In the genomic region with DNA sequence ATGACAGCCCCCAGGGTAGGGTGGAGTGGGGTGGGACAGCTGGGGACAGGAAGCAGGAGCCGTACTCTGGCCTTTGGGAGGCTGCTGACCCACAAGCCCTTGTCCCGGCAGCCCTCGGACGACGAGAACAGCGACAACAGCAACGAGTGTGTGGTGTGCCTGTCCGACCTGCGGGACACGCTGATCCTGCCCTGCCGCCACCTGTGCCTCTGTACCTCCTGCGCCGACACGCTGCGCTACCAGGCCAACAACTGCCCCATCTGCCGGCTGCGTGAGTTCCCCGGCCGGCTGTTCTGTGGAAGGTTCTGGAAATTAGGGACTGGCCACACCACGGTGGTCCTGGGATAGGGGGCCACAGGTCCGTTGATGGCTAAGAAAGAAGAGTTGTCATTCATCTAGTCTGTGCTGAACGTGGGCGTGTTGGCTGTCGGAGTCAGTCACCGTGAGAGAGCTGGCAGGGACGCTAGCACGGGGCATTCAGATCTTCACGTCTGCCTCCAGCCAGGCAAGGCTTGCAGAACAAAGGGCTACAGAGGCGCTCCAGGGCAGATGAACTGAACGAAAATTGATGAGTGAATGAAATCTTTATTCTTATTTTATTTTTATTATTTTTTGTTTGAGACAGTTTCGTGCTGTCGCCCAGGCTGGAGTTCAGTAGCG, we compare ENCODE assay signal across 1 cellular context.
TF ChIP-seq lines count a peak whose summit lies in the region.

No MANE protein-coding gene starts in this region.

TF ChIP-seq in GM12878, 131 proteins besides CTCF, POLR2A, EP300 and RAD21:
- no peak for TF ChIP-seq EZH2 (IDR thresholded peaks at IDR 0.05; ENCODE audit: borderline replicate concordance, control insufficient read depth, low read depth, low read length)
- TF ChIP-seq SIN3A (IDR thresholded peaks at IDR 0.05; ENCODE audit: low read depth, low read length), result no peak
- TF ChIP-seq, protein P1, sequence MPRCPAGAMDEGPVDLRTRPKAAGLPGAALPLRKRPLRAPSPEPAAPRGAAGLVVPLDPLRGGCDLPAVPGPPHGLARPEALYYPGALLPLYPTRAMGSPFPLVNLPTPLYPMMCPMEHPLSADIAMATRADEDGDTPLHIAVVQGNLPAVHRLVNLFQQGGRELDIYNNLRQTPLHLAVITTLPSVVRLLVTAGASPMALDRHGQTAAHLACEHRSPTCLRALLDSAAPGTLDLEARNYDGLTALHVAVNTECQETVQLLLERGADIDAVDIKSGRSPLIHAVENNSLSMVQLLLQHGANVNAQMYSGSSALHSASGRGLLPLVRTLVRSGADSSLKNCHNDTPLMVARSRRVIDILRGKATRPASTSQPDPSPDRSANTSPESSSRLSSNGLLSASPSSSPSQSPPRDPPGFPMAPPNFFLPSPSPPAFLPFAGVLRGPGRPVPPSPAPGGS (IDR thresholded peaks at IDR 0.05; ENCODE audit: borderline replicate concordance, insufficient read depth, low read depth, low read length, poor library complexity, severe bottlenecking), result no peak
- TF ChIP-seq NBN (IDR thresholded peaks at IDR 0.05), result no peak
- TF ChIP-seq, protein P2, sequence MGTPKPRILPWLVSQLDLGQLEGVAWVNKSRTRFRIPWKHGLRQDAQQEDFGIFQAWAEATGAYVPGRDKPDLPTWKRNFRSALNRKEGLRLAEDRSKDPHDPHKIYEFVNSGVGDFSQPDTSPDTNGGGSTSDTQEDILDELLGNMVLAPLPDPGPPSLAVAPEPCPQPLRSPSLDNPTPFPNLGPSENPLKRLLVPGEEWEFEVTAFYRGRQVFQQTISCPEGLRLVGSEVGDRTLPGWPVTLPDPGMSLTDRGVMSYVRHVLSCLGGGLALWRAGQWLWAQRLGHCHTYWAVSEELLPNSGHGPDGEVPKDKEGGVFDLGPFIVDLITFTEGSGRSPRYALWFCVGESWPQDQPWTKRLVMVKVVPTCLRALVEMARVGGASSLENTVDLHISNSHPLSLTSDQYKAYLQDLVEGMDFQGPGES (IDR thresholded peaks at IDR 0.05), result no peak
- TF ChIP-seq, protein P3, sequence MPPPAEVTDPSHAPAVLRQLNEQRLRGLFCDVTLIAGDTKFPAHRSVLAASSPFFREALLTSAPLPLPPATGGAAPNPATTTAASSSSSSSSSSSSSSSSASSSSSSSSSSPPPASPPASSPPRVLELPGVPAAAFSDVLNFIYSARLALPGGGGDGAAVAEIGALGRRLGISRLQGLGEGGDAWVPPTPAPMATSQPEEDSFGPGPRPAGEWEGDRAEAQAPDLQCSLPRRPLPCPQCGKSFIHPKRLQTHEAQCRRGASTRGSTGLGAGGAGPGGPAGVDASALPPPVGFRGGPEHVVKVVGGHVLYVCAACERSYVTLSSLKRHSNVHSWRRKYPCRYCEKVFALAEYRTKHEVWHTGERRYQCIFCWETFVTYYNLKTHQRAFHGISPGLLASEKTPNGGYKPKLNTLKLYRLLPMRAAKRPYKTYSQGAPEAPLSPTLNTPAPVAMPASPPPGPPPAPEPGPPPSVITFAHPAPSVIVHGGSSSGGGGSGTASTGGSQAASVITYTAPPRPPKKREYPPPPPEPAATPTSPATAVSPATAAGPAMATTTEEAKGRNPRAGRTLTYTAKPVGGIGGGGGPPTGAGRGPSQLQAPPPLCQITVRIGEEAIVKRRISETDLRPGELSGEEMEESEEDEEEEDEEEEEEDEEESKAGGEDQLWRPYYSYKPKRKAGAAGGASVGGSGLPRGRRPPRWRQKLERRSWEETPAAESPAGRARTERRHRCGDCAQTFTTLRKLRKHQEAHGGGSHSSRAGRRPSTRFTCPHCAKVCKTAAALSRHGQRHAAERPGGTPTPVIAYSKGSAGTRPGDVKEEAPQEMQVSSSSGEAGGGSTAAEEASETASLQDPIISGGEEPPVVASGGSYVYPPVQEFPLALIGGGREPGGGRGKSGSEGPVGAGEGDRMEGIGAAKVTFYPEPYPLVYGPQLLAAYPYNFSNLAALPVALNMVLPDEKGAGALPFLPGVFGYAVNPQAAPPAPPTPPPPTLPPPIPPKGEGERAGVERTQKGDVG (CRISPR knock-in tag; IDR thresholded peaks at IDR 0.05), result no peak
- no peak for TF ChIP-seq RAD51 (IDR thresholded peaks at IDR 0.05)
- no peak for TF ChIP-seq ESRRA (IDR thresholded peaks at IDR 0.05; ENCODE audit: low read length)
- no peak for TF ChIP-seq SUZ12 (IDR thresholded peaks at IDR 0.05; ENCODE audit: unreplicated experiment)
- TF ChIP-seq ZBED1 (IDR thresholded peaks at IDR 0.05; ENCODE audit: borderline replicate concordance), result no peak
- TF ChIP-seq, protein P4, sequence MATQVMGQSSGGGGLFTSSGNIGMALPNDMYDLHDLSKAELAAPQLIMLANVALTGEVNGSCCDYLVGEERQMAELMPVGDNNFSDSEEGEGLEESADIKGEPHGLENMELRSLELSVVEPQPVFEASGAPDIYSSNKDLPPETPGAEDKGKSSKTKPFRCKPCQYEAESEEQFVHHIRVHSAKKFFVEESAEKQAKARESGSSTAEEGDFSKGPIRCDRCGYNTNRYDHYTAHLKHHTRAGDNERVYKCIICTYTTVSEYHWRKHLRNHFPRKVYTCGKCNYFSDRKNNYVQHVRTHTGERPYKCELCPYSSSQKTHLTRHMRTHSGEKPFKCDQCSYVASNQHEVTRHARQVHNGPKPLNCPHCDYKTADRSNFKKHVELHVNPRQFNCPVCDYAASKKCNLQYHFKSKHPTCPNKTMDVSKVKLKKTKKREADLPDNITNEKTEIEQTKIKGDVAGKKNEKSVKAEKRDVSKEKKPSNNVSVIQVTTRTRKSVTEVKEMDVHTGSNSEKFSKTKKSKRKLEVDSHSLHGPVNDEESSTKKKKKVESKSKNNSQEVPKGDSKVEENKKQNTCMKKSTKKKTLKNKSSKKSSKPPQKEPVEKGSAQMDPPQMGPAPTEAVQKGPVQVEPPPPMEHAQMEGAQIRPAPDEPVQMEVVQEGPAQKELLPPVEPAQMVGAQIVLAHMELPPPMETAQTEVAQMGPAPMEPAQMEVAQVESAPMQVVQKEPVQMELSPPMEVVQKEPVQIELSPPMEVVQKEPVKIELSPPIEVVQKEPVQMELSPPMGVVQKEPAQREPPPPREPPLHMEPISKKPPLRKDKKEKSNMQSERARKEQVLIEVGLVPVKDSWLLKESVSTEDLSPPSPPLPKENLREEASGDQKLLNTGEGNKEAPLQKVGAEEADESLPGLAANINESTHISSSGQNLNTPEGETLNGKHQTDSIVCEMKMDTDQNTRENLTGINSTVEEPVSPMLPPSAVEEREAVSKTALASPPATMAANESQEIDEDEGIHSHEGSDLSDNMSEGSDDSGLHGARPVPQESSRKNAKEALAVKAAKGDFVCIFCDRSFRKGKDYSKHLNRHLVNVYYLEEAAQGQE (IDR thresholded peaks at IDR 0.05; ENCODE audit: low read depth, low read length), result no peak
- no peak for TF ChIP-seq RBBP5 (conservative IDR thresholded peaks at IDR 0.05)
- TF ChIP-seq STAT3 (IDR thresholded peaks at IDR 0.05; ENCODE audit: low read depth, low read length), result no peak
TF ChIP-seq in GM12878: peak in this region for 0.
